In genomic region chr5:59893436-59894227, GRCh38 we compare ENCODE assay signal across 8 cellular contexts. TPM values are rescaled to one million over a fixed set of nuclear protein-coding genes. Genes with fewer than 3 reads are reported as not detected.
A peak's percentile ranks its signal among the peaks of the same experiment; 100 is the strongest.
DNase-seq lines count a peak whose midpoint lies in the region; ATAC-seq, FAIRE-seq and TF ChIP-seq lines count a peak whose summit lies in the region.

PDE4D (minus strand) TSS chr5:59893726.

- no peak for TF ChIP-seq CTCF in PC-3 (conservative IDR thresholded peaks at IDR 0.05; ENCODE audit: low read depth, low read length)
- TF ChIP-seq CTCF in left lung (IDR thresholded peaks at IDR 0.05), result no peak

- H3F3A ChIP-seq in PC-3 (ENCODE audit: low read length, unreplicated experiment), result no peaks in the 10 kb centered on the region

- H3K4me2 ChIP-seq in PC-3 (ENCODE audit: low read length), result no peak within 1 kb of the TSS

- no peaks in the 10 kb centered on the region for H4K20me1 ChIP-seq in PC-3 (ENCODE audit: low read length)

- peak; percentile 18 for DNase-seq in stimulated activated CD4-positive, alpha-beta T cell treated with anti-CD3 and anti-CD28 coated beads, Interleukin-15, amount 100 ng/mL, for 24 hours
- DNase-seq in stimulated activated CD4-positive, alpha-beta T cell treated with anti-CD3 and anti-CD28 coated beads, Interleukin-4, amount 100 ng/mL, for 24 hours, result no peak
- DNase-seq in PC-3, result peak; percentile 24
- DNase-seq in dermis microvascular lymphatic vessel endothelial cell (ENCODE audit: low read depth in 2 of 2), result peak; percentile 15 to 51
- peak; percentile 63 to 88 for DNase-seq in left lung
- DNase-seq in stromal cell of bone marrow (ENCODE audit: low read depth), result peak; percentile 35
- DNase-seq in RCC 7860 (ENCODE audit: low spot score), result no peak
- DNase-seq in middle frontal gyrus (ENCODE audit: extremely low spot score, low spot score), result no peak

- H3K9ac ChIP-seq in PC-3 (ENCODE audit: low read length), result no peak within 1 kb of the TSS

- no peaks in the 10 kb centered on the region for H3K36me3 ChIP-seq in PC-3 (ENCODE audit: low read depth, low read length)
- H3K36me3 ChIP-seq in left lung, result no peaks in the 10 kb centered on the region

- H3K27ac ChIP-seq in PC-3 (ENCODE audit: low read length), result no peak within 1 kb of the TSS
- no peak within 1 kb of the TSS for H3K27ac ChIP-seq in left lung

- H3K4me1 ChIP-seq in PC-3 (ENCODE audit: insufficient read depth, low read length) (no peaks in the 10 kb centered on the region), left lung (peaks cover 6 to 7% of the 10 kb centered on the region in 2 donors)

- no peaks in the 10 kb centered on the region for H3K9me2 ChIP-seq in PC-3 (replicated peaks; ENCODE audit: low read length)

- H2AFZ ChIP-seq in PC-3 (ENCODE audit: low read length), result no peak within 1 kb of the TSS

- H3K27me3 ChIP-seq in PC-3 (ENCODE audit: low read length) (no peaks in the 10 kb centered on the region), left lung (peaks cover 20 to 39% of the 10 kb centered on the region in 2 donors)

- ATAC-seq in PC-3 (peak; percentile 50), left lung (peak; percentile 99)

- no peak within 1 kb of the TSS for H3K4me3 ChIP-seq in PC-3 (ENCODE audit: low read length)
- H3K4me3 ChIP-seq in left lung, result peak within 1 kb of the TSS in 1 of 2 donors; percentile 11

- POLR2A ChIA-PET in PC-3 (lab: Charles Lee; ENCODE audit: unreplicated experiment), result no interaction called here

- BruUV-seq in PC-3 (replicated peaks; lab: Mats Ljungman, UMichigan), result no TSS peak

- no peaks in the 10 kb centered on the region for H3K9me3 ChIP-seq in PC-3 (ENCODE audit: low read length)
- H3K9me3 ChIP-seq in left lung, result no peaks in the 10 kb centered on the region

- no peak for FAIRE-seq in RCC 7860 (lab: Jason Lieb, UNC)

- intact Hi-C loops in PC-3 (cut with micrococcal nuclease) (no loop called here), left lung (cut with DNase I) (no loop called here)

- no peaks in the 10 kb centered on the region for H3K79me2 ChIP-seq in PC-3 (ENCODE audit: low read length)

- CTCF ChIA-PET in PC-3 (lab: Charles Lee), result no interaction called here

RNA-seq across cellular contexts. Expression of gene PDE4D, which starts in this region (rescaled TPM):
- 2.9 and 3.6 TPM in 2 replicates for total RNA-seq in PC-3 (2014; rRNA removed)
- total RNA-seq in dermis microvascular lymphatic vessel endothelial cell, result 22.1 and 41.1 TPM in 2 replicates
- total RNA-seq in left lung, result 10 to 100 TPM; 54.5 to 57.1 TPM

Comparison
In these comparisons a context has a peak if more than half of its experiments do, and no peak if none do; other contexts are left out.
1. DNase-seq: peak in stimulated activated CD4-positive, alpha-beta T cell treated with anti-CD3 and anti-CD28 coated beads, Interleukin-15, amount 100 ng/mL, for 24 hours (single experiment), PC-3 (single experiment), dermis microvascular lymphatic vessel endothelial cell (2 of 2), left lung (2 of 2) and stromal cell of bone marrow (single experiment); none in stimulated activated CD4-positive, alpha-beta T cell treated with anti-CD3 and anti-CD28 coated beads, Interleukin-4, amount 100 ng/mL, for 24 hours (single experiment), RCC 7860 (single experiment) and middle frontal gyrus (single experiment).